ENCODE assay signal across 18 cellular contexts in genomic region chr15:52731004-52731403, GRCh38. TPM values are rescaled to one million over a fixed set of nuclear protein-coding genes. Genes with fewer than 3 reads are reported as not detected.
"Had no signal": no experiment of that assay in that cellular context is flagged by ENCODE, and none has a peak within 500 bp of the region (broad histone marks: within the 10 kb centered on the region; RNA-seq: fewer than 3 reads in every experiment).

No MANE protein-coding gene starts in this region.

- FAIRE-seq: colon, endometrium had no signal

- ATAC-seq: right cardiac atrium; stimulated activated naive CD8-positive, alpha-beta T cell treated with anti-CD3 and anti-CD28 coated beads, Interleukin-15, Interleukin-2, amounts not matched to agents 100 U/mL and 50 U/mL, for 24 hours had no signal

- H3K27me3 Mint-ChIP-seq: activated CD4-positive, alpha-beta T cell treated with anti-CD3 and anti-CD28 coated beads, Interleukin-2, amount 10 ng/mL, durations not matched to agents 7 days and 5 days; progenitor cell of endocrine pancreas had no signal

- H3K4me3 ChIP-seq: adrenal gland, esophagus squamous epithelium, skin epidermis had no signal

- H3K36me3 Mint-ChIP-seq: type B pancreatic cell had no signal

- H3K4me3 Mint-ChIP-seq: activated CD4-positive, alpha-beta T cell treated with anti-CD3 and anti-CD28 coated beads, Interleukin-2, amount 10 ng/mL, durations not matched to agents 7 days and 5 days; activated T-helper 1 cell treated with anti-CD3 and anti-CD28 coated beads, Interleukin-12 subunit alpha, Interleukin-12 subunit beta, Interleukin-2, Interleukin-4 antibody, amounts not matched to agents 30 ng/mL and 10 ng/mL and 1 ng/mL, durations not matched to agents 14 hours and 24 hours and 36 hours; nephron progenitor cell; type B pancreatic cell had no signal

- H3K9me3 Mint-ChIP-seq: activated CD4-positive, alpha-beta T cell treated with anti-CD3 and anti-CD28 coated beads, Interleukin-2, amount 10 ng/mL, durations not matched to agents 7 days and 5 days; activated T-helper 1 cell treated with anti-CD3 and anti-CD28 coated beads, Interleukin-12 subunit alpha, Interleukin-12 subunit beta, Interleukin-2, Interleukin-4 antibody, amounts not matched to agents 30 ng/mL and 10 ng/mL and 1 ng/mL, durations not matched to agents 14 hours and 24 hours and 36 hours; type B pancreatic cell had no signal

- H3K27ac ChIP-seq: adrenal gland had no signal

- H3K9me3 ChIP-seq: adrenal gland, esophagus squamous epithelium had no signal

- DNase-seq: activated CD4-positive, alpha-beta T cell treated with anti-CD3 and anti-CD28 coated beads, Interleukin-2, amount 10 ng/mL, durations not matched to agents 7 days and 5 days; adrenal gland; esophagus squamous epithelium; glutamatergic neuron; kidney glomerular epithelial cell; left ventricle myocardium superior; mesenchymal stem cell; nephron progenitor cell; right cardiac atrium; stimulated activated CD4-positive, alpha-beta T cell treated with anti-CD3 and anti-CD28 coated beads, Interleukin-4, amount 100 ng/mL, for 24 hours; stimulated activated naive CD8-positive, alpha-beta T cell treated with anti-CD3 and anti-CD28 coated beads, Interleukin-15, Interleukin-2, amounts not matched to agents 100 U/mL and 50 U/mL, for 24 hours; T-helper 2 cell had no signal

- H3K27me3 ChIP-seq: adrenal gland, esophagus squamous epithelium had no signal

- H3K27ac Mint-ChIP-seq: activated T-helper 1 cell treated with anti-CD3 and anti-CD28 coated beads, Interleukin-12 subunit alpha, Interleukin-12 subunit beta, Interleukin-2, Interleukin-4 antibody, amounts not matched to agents 30 ng/mL and 10 ng/mL and 1 ng/mL, durations not matched to agents 14 hours and 24 hours and 36 hours; nephron progenitor cell; progenitor cell of endocrine pancreas; type B pancreatic cell had no signal

- H3K36me3 ChIP-seq: adrenal gland, esophagus squamous epithelium had no signal

RNA-seq across cellular contexts. Expression of gene ONECUT1, which starts 59.1 kb away (rescaled TPM):
- polyA plus RNA-seq: adrenal gland had no signal
